In genomic region chr12:76038176-76038575, GRCh38 we compare ENCODE assay signal across 1 cellular context.
TF ChIP-seq lines count a peak whose summit lies in the region.

No MANE protein-coding gene starts in this region.

TF ChIP-seq in WTC11, 78 proteins besides CTCF, POLR2A, EP300 and RAD21 (continued from another document):
- TF ChIP-seq, protein P1, sequence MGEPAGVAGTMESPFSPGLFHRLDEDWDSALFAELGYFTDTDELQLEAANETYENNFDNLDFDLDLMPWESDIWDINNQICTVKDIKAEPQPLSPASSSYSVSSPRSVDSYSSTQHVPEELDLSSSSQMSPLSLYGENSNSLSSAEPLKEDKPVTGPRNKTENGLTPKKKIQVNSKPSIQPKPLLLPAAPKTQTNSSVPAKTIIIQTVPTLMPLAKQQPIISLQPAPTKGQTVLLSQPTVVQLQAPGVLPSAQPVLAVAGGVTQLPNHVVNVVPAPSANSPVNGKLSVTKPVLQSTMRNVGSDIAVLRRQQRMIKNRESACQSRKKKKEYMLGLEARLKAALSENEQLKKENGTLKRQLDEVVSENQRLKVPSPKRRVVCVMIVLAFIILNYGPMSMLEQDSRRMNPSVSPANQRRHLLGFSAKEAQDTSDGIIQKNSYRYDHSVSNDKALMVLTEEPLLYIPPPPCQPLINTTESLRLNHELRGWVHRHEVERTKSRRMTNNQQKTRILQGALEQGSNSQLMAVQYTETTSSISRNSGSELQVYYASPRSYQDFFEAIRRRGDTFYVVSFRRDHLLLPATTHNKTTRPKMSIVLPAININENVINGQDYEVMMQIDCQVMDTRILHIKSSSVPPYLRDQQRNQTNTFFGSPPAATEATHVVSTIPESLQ (CRISPR knock-in tag; IDR thresholded peaks at IDR 0.05), result no peak
- TF ChIP-seq ZNF671 (CRISPR knock-in tag; IDR thresholded peaks at IDR 0.05) (no peak), ZNF416 (CRISPR knock-in tag; IDR thresholded peaks at IDR 0.05) (no peak), RORB (CRISPR knock-in tag; IDR thresholded peaks at IDR 0.05) (no peak), E2F1 (CRISPR knock-in tag; IDR thresholded peaks at IDR 0.05) (no peak), MYBL2 (CRISPR knock-in tag; IDR thresholded peaks at IDR 0.05) (no peak), IRF1 (CRISPR knock-in tag; IDR thresholded peaks at IDR 0.05) (no peak), ATF1 (CRISPR knock-in tag; IDR thresholded peaks at IDR 0.05) (no peak), ETV6 (CRISPR knock-in tag; IDR thresholded peaks at IDR 0.05) (no peak), ZNF423 (CRISPR knock-in tag; IDR thresholded peaks at IDR 0.05) (no peak), CBFB (CRISPR knock-in tag; IDR thresholded peaks at IDR 0.05; ENCODE audit: low read depth) (no peak), MAX (CRISPR knock-in tag; IDR thresholded peaks at IDR 0.05) (no peak)
- TF ChIP-seq, protein P2, sequence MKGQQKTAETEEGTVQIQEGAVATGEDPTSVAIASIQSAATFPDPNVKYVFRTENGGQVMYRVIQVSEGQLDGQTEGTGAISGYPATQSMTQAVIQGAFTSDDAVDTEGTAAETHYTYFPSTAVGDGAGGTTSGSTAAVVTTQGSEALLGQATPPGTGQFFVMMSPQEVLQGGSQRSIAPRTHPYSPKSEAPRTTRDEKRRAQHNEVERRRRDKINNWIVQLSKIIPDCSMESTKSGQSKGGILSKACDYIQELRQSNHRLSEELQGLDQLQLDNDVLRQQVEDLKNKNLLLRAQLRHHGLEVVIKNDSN (CRISPR knock-in tag; IDR thresholded peaks at IDR 0.05), result no peak
